ENCODE assay signal across 28 cellular contexts in the genomic region with DNA sequence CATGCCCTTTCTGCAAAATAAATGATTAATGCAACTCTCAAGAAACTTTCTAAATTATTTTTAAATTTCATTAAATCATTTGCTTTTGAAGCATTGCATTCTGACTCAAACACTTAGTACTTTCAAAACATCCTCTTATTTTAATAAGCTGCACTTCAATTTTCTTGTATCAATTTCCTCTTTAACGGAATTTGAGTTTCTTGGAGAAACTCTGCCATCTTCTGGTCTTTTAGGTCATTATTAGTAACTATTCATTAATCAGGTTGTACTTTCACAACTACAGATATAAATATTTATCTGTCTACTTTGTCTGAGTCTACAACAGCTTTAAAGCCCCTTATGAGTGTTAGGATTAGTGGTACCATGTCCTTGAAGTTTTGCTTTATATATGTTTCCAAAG. TPM values are rescaled to one million over a fixed set of nuclear protein-coding genes. Genes with fewer than 3 reads are reported as not detected.
DNase-seq lines count a peak whose midpoint lies in the region; ATAC-seq and TF ChIP-seq lines count a peak whose summit lies in the region.
"Had no signal": no experiment of that assay in that cellular context is flagged by ENCODE, and none has a peak within 500 bp of the region (broad histone marks: within the 10 kb centered on the region; RNA-seq: fewer than 3 reads in every experiment).

No MANE protein-coding gene starts in this region.

- TF ChIP-seq RAD21 in HCT116 (IDR thresholded peaks at IDR 0.05; ENCODE audit: low read depth) = peak; percentile 30; the same call in 1 of the 2 replicates

- H3K27me3 Mint-ChIP-seq in MCF 10A (ENCODE audit: insufficient read depth, unreplicated experiment) = no peaks in the 10 kb centered on the region
- H3K27me3 Mint-ChIP-seq: activated naive CD4-positive, alpha-beta T cell treated with anti-CD3 and anti-CD28 coated beads, Interleukin-2, amount 10 ng/mL, durations not matched to agents 7 days and 5 days; effector memory CD8-positive, alpha-beta T cell had no signal

- H4K20me1 ChIP-seq in HCT116 (ENCODE audit: insufficient read depth) = no peaks in the 10 kb centered on the region

- no TSS peak for BruUV-seq in HCT116 (replicated peaks; lab: Mats Ljungman, UMichigan)
- no TSS peak for BruUV-seq in MCF 10A (replicated peaks; lab: Mats Ljungman, UMichigan)

- RAD21 ChIA-PET in HCT116 (lab: Charles Lee; ENCODE audit: low non-redundant PET in 1 of 2, low total read pairs in 2 of 2, uncharacterized antibody in 2 of 2, unreplicated experiment in 2 of 2) = interaction anchor here in 1 of 2 experiments (1.1 kb wide), 1 partner anchor 53 kb away, joined by 4 read pairs; no protein-coding TSS in a partner anchor

- H3K4me1 ChIP-seq in HCT116 (ENCODE audit: control insufficient read depth in 1 of 2, insufficient read depth in 2 of 2, low read length in 2 of 2) = no peaks in the 10 kb centered on the region
- H3K4me1 ChIP-seq: ascending aorta, lower lobe of right lung, prostate gland had no signal

- no peak overlapping the region for H3K27ac Mint-ChIP-seq in MCF 10A (ENCODE audit: low read depth, unreplicated experiment)
- H3K27ac Mint-ChIP-seq: activated naive CD4-positive, alpha-beta T cell treated with anti-CD3 and anti-CD28 coated beads, Interleukin-2, amount 10 ng/mL, durations not matched to agents 7 days and 5 days; activated T-cell treated with anti-CD3 and anti-CD28 coated beads, Interleukin-2, amount 50 U/mL, for 72 hours; GM23338 had no signal

- H3K4me2 ChIP-seq in HCT116 (ENCODE audit: low read length) = no peak overlapping the region
- H3K4me2 ChIP-seq: GM23338 had no signal

- H3K9me3 ChIP-seq in HCT116 (ENCODE audit: control insufficient read depth in 1 of 2, insufficient read depth in 1 of 2, low read depth in 1 of 2, low read length in 2 of 2) = 0 out of 4 replicates have a peak, but pooled peaks cover 0 to 3% of the 10 kb centered on the region in 2 experiments
- H3K9me3 ChIP-seq: ascending aorta, prostate gland had no signal

- H3K4me3 ChIP-seq in AG10803 (ENCODE audit: low read length) (no peak overlapping the region), HCT116 (replicated peaks in 1 of 2; ENCODE audit: low read depth in 1 of 2, low read length in 2 of 2) (no peak overlapping the region), cardiac fibroblast (replicated peaks in 1 of 2; ENCODE audit: low read depth in 2 of 2, low read length in 2 of 2) (no peak overlapping the region)
- H3K4me3 ChIP-seq: ascending aorta, GM23338, heart left ventricle, lower lobe of right lung, prostate gland, skin epidermis had no signal

- POLR2A ChIA-PET in HCT116 (lab: Charles Lee) (interaction anchor here (0.9 kb wide), 1 partner anchor 15 kb away, joined by 3 read pairs; no protein-coding TSS in a partner anchor), MCF 10A (lab: Yijun Ruan, JAX) (no interaction called here)

- no peak overlapping the region for H3K27ac ChIP-seq in HCT116 (ENCODE audit: low read depth, low read length)
- H3K27ac ChIP-seq: ascending aorta, heart left ventricle, HL-60, lower lobe of right lung, prostate gland, skin epidermis had no signal

- H3K36me3 ChIP-seq in HCT116 (ENCODE audit: control insufficient read depth in 1 of 2, insufficient read depth in 2 of 2, low read length in 2 of 2) = no peaks in the 10 kb centered on the region
- H3K36me3 ChIP-seq: prostate gland had no signal

- ATAC-seq in HCT116 (no peak), left lobe of liver (peak; percentile 74), GM18861 (IDR thresholded peaks at IDR 0.05; ENCODE audit: unreplicated experiment) (no peak)
- ATAC-seq: activated T-cell treated with anti-CD3 and anti-CD28 coated beads, Interleukin-2, amount 50 U/mL, for 72 hours; effector memory CD8-positive, alpha-beta T cell; GM23338; heart left ventricle; lower lobe of right lung had no signal

- TF ChIP-seq CTCF in AG10803 (conservative IDR thresholded peaks at IDR 0.05; ENCODE audit: low read length) (peak; percentile 32), HCT116 (IDR thresholded peaks at IDR 0.05 in 2 of 3, conservative IDR thresholded peaks at IDR 0.05 in 1 of 3; ENCODE audit: borderline replicate concordance in 1 of 3, insufficient read depth in 1 of 3, low read depth in 2 of 3, low read length in 2 of 3) (peak in 2 of 3 experiments; percentile 20 to 24; a peak in 3 of 6 replicates), cardiac fibroblast (IDR thresholded peaks at IDR 0.05; ENCODE audit: low read depth, low read length) (no peak), MCF 10A (IDR thresholded peaks at IDR 0.05; ENCODE audit: unreplicated experiment) (no peak)

- no peak for DNase-seq in AG10803 (ENCODE audit: low read depth)
- DNase-seq in HCT116 (ENCODE audit: low read depth, low spot score) = no peak
- peak; percentile 5 to 24 for DNase-seq in cardiac fibroblast (ENCODE audit: low read depth in 2 of 2)
- DNase-seq in left lobe of liver (ENCODE audit: low spot score) = no peak
- DNase-seq in MCF 10A (ENCODE audit: unreplicated experiment) = no peak
- DNase-seq in NCI-H226 = no peak
- DNase-seq: activated naive CD4-positive, alpha-beta T cell treated with anti-CD3 and anti-CD28 coated beads, Interleukin-2, amount 10 ng/mL, durations not matched to agents 7 days and 5 days; activated T-cell treated with anti-CD3 and anti-CD28 coated beads, Interleukin-2, amount 50 U/mL, for 72 hours; COR-L47; effector memory CD8-positive, alpha-beta T cell; GF-D8; heart left ventricle; immature natural killer cell; IMR-90; lower lobe of right lung; NCI-H187; NCI-H345; RPMI8226; stimulated activated naive CD4-positive, alpha-beta T cell treated with Interleukin-2 at 50 U/mL for 16 hours; T1000 had no signal

- peaks cover 46% of the 10 kb centered on the region for H3K36me3 Mint-ChIP-seq in MCF 10A (ENCODE audit: insufficient read depth, unreplicated experiment)

- no peak overlapping the region for H2AFZ ChIP-seq in HCT116 (ENCODE audit: low read depth, low read length, poor library complexity, severe bottlenecking)
- H2AFZ ChIP-seq: GM23338 had no signal

- CTCF ChIA-PET in HCT116 (lab: Charles Lee) (interaction anchor here (1.9 to 2.4 kb wide), 3 partner anchors 9 to 733 kb away, joined by 6 to 22 read pairs (median 11); no protein-coding TSS in a partner anchor), MCF 10A (lab: Yijun Ruan, JAX) (interaction anchor here (0.7 to 3.7 kb wide), 6 partner anchors 9 to 1127 kb away, joined by 3 to 29 read pairs (median 6); no protein-coding TSS in a partner anchor)

- no peak overlapping the region for H3K9ac ChIP-seq in HCT116 (ENCODE audit: low read length)

- no peaks in the 10 kb centered on the region for H3K79me2 ChIP-seq in HCT116 (ENCODE audit: insufficient read depth, low read length)

- intact Hi-C loops in HCT116 (cut with micrococcal nuclease) (no loop called here), MCF 10A (cut with micrococcal nuclease) (no loop called here)

- H3K9me2 ChIP-seq in HCT116 (ENCODE audit: insufficient read depth) = no peaks in the 10 kb centered on the region

- H3K27me3 ChIP-seq in HCT116 (ENCODE audit: insufficient read depth, low read length) = no peaks in the 10 kb centered on the region
- H3K27me3 ChIP-seq: ascending aorta, heart left ventricle had no signal

- no peak for TF ChIP-seq POLR2A in HCT116 (IDR thresholded peaks at IDR 0.05; ENCODE audit: borderline replicate concordance, extremely low read depth, insufficient read depth, insufficient read length)

- peaks cover 14% of the 10 kb centered on the region for H3K9me3 Mint-ChIP-seq in MCF 10A (ENCODE audit: unreplicated experiment)

- H3K4me3 Mint-ChIP-seq in MCF 10A (ENCODE audit: unreplicated experiment) = no peak overlapping the region
- H3K4me3 Mint-ChIP-seq: activated naive CD4-positive, alpha-beta T cell treated with anti-CD3 and anti-CD28 coated beads, Interleukin-2, amount 10 ng/mL, durations not matched to agents 7 days and 5 days; activated T-cell treated with anti-CD3 and anti-CD28 coated beads, Interleukin-2, amount 50 U/mL, for 72 hours; effector memory CD8-positive, alpha-beta T cell; GM23338; immature natural killer cell had no signal

- H3K4me1 Mint-ChIP-seq in MCF 10A (ENCODE audit: insufficient read depth, unreplicated experiment) = no peaks in the 10 kb centered on the region
- H3K4me1 Mint-ChIP-seq: activated naive CD4-positive, alpha-beta T cell treated with anti-CD3 and anti-CD28 coated beads, Interleukin-2, amount 10 ng/mL, durations not matched to agents 7 days and 5 days; immature natural killer cell had no signal

TF ChIP-seq in HCT116, 20 proteins besides CTCF, POLR2A, EP300 and RAD21:
- no peak for TF ChIP-seq SRF (IDR thresholded peaks at IDR 0.05; ENCODE audit: low read depth)
- TF ChIP-seq, protein P1, sequence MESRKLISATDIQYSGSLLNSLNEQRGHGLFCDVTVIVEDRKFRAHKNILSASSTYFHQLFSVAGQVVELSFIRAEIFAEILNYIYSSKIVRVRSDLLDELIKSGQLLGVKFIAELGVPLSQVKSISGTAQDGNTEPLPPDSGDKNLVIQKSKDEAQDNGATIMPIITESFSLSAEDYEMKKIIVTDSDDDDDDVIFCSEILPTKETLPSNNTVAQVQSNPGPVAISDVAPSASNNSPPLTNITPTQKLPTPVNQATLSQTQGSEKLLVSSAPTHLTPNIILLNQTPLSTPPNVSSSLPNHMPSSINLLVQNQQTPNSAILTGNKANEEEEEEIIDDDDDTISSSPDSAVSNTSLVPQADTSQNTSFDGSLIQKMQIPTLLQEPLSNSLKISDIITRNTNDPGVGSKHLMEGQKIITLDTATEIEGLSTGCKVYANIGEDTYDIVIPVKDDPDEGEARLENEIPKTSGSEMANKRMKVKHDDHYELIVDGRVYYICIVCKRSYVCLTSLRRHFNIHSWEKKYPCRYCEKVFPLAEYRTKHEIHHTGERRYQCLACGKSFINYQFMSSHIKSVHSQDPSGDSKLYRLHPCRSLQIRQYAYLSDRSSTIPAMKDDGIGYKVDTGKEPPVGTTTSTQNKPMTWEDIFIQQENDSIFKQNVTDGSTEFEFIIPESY (IDR thresholded peaks at IDR 0.05; ENCODE audit: extremely low read depth, insufficient replicate concordance, low read length) = no peak
- no peak for TF ChIP-seq SP1 (IDR thresholded peaks at IDR 0.05; ENCODE audit: low read depth)

RNA-seq across cellular contexts. Expression of gene TMX4, which starts 30.2 kb away (rescaled TPM):
- total RNA-seq in HCT116 (2021; ENCODE audit: unreplicated experiment) (12.0 TPM), left lobe of liver (30.5 TPM), MCF 10A (2022) (47.4 and 60.5 TPM in 2 replicates)
- polyA plus RNA-seq in HCT116 (2012) = 2.6 and 3.1 TPM in 2 replicates

RNA-seq across cellular contexts. Expression of gene HAO1, which starts 49.1 kb away (rescaled TPM):
- total RNA-seq in HCT116 (2021; ENCODE audit: unreplicated experiment) (0.12 TPM), left lobe of liver (224 TPM), MCF 10A (2022) (not detected in 2 replicates)
- polyA plus RNA-seq in HCT116 (2012) = not detected in 2 replicates
- total RNA-seq: activated CD8-positive, alpha-beta memory T cell treated with anti-CD3 and anti-CD28 coated beads for 36 hours; activated T-cell treated with anti-CD3 and anti-CD28 coated beads, Interleukin-2, amount 50 U/mL, for 72 hours; ascending aorta; fibroblast of lung; GM23338; IMR-90; lower lobe of right lung; prostate gland had no signal
- polyA plus RNA-seq: fibroblast of lung, GM23338, heart left ventricle, immature natural killer cell, IMR-90 had no signal

Comparison
In these comparisons a context has a peak if more than half of its experiments do, and no peak if none do; other contexts are left out.
1. DNase-seq: peak in cardiac fibroblast (2 of 2); none in AG10803 (single experiment), HCT116 (single experiment), left lobe of liver (single experiment), MCF 10A (single experiment) and NCI-H226 (single experiment).
2. CTCF ChIP-seq: peak in AG10803 (single experiment) and HCT116 (2 of 3); none in cardiac fibroblast (single experiment) and MCF 10A (single experiment).
3. RNA of gene HAO1, which starts 49.1 kb away (total RNA-seq): 224 TPM in left lobe of liver (single experiment); 0.12 TPM in HCT116 (single experiment) and not detected in MCF 10A; every median in the first group is over 100 times any median in the second.